In the genomic region with DNA sequence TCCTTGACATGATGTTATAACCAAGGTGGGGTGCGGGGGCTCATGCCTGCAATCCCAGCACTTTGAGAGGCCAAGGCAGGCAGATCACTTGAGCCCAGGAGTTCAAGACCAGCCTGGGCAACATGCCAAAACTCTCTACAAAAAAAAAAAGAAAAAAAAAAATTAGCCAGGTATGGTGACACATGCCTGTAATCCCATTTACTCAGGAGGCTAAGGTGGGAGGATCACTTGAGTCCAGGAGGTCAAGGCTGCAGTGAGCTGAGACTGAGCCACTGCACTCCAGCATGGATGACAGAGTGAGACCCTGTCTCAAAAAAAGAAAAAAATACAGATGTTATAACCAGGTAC, we compare ENCODE assay signal across 1 cellular context.
TF ChIP-seq lines count a peak whose summit lies in the region.

No MANE protein-coding gene starts in this region.

TF ChIP-seq in K562, 482 proteins besides CTCF, POLR2A, EP300 and RAD21:
- peak; percentile 36 for TF ChIP-seq NFIC (IDR thresholded peaks at IDR 0.05)
TF ChIP-seq in K562: peak in this region for 1; not testable (repeated sequence) for 481.
